In the genomic region with DNA sequence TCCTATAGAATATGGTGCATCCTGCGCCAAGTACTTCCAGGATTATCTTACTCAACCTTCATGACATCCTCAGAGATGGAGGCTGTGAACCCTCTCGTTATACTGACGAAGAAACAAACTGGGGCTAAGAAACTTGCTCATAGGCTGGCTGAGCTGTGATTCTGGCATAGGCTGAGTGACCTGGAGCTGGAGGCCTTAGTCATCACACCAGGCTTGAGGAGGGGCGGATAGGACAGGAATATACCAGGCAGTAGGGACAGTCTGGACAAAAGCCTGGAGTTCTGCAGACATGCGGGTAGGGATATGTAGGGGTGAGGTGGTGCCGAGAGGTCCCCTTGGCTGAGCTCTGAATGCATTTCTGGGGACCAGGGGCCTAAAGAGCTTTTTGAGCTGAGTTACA, we compare ENCODE assay signal across 13 cellular contexts. TPM values are rescaled to one million over a fixed set of nuclear protein-coding genes. Genes with fewer than 3 reads are reported as not detected.
DNase-seq lines count a peak whose midpoint lies in the region; ATAC-seq, FAIRE-seq and TF ChIP-seq lines count a peak whose summit lies in the region.
"Had no signal": no experiment of that assay in that cellular context is flagged by ENCODE, and none has a peak within 500 bp of the region (broad histone marks: within the 10 kb centered on the region; RNA-seq: fewer than 3 reads in every experiment).

No MANE protein-coding gene starts in this region.

- 83% methylated on average over 6 of the region's 6 CpGs for WGBS in K562 (ENCODE audit: insufficient coverage, low coverage, missing lambda C conversion rate)

- H3K36me3 ChIP-seq in OCI-LY3 (replicated peaks; ENCODE audit: low read depth, low read length): no peaks in the 10 kb centered on the region
- H3K36me3 ChIP-seq in K562 (ENCODE audit: control insufficient read depth, insufficient read depth, low read length): peaks cover 12% of the 10 kb centered on the region; the same call in 2 of the 3 replicates
- H3K36me3 ChIP-seq in naive thymus-derived CD4-positive, alpha-beta T cell (ENCODE audit: control insufficient read depth in 2 of 3, insufficient read depth in 3 of 3, low read length in 3 of 3): peaks cover 0 to 22% (median 0%) of the 10 kb centered on the region in 3 experiments
- H3K36me3 ChIP-seq: WERI-Rb-1 had no signal

- H3K79me2 ChIP-seq in OCI-LY3 (ENCODE audit: low read length): no peaks in the 10 kb centered on the region
- no peaks in the 10 kb centered on the region for H3K79me2 ChIP-seq in K562 (ENCODE audit: control insufficient read depth, insufficient read depth, low read length)

- H3K27me3 ChIP-seq in OCI-LY3 (ENCODE audit: low read depth, low read length) (no peaks in the 10 kb centered on the region), K562 (ENCODE audit: control insufficient read depth in 2 of 2, insufficient read depth in 2 of 2, low read length in 2 of 2) (no peaks in the 10 kb centered on the region)
- H3K27me3 ChIP-seq in naive thymus-derived CD4-positive, alpha-beta T cell (ENCODE audit: control insufficient read depth in 2 of 2, insufficient read depth in 2 of 2, low read length in 2 of 2): no peaks in the 10 kb centered on the region

- H4K20me1 ChIP-seq in OCI-LY3 (ENCODE audit: insufficient read depth, low read length) (no peaks in the 10 kb centered on the region), K562 (replicated peaks; ENCODE audit: control insufficient read depth, insufficient read depth, low read length) (no peaks in the 10 kb centered on the region)

- in situ Hi-C loops in K562 (cut with MboI): no loop called here

- H3K27me3 Mint-ChIP-seq in T-helper 1 cell treated with Interleukin-12 subunit alpha and Interleukin-12 subunit beta and Interleukin-4 antibody, amounts not matched to agents 30 μg/mL and 1 μg/mL, for 36 hours (ENCODE audit: low read depth): no peaks in the 10 kb centered on the region
- no peaks in the 10 kb centered on the region for H3K27me3 Mint-ChIP-seq in naive thymus-derived CD4-positive, alpha-beta T cell

- no peak overlapping the region for H3K4me3 ChIP-seq in OCI-LY3 (ENCODE audit: low read length)
- H3K4me3 ChIP-seq in K562: no peak overlapping the region
- no peak overlapping the region for H3K4me3 ChIP-seq in naive thymus-derived CD4-positive, alpha-beta T cell (ENCODE audit: low read length)

- peak; percentile 15 for FAIRE-seq in K562 (lab: Jason Lieb, UNC)
- FAIRE-seq: small intestine had no signal

- CTCF ChIA-PET in K562 (lab: Yijun Ruan, JAX; ENCODE audit: low intra/inter-chr PET ratio): no interaction called here
- CTCF ChIA-PET in naive thymus-derived CD4-positive, alpha-beta T cell (lab: Charles Lee): interaction anchor here (0.9 to 11.1 kb wide), 4 partner anchors 11 to 24 kb away, joined by 3 to 268 read pairs (median 48); partner anchors contain the start of genes C3orf18, CISH, HEMK1 and MAPKAPK3

- H3K9ac ChIP-seq in OCI-LY3 (ENCODE audit: low read length): no peak overlapping the region
- H3K9ac ChIP-seq in K562 (ENCODE audit: insufficient read depth in 1 of 2, low read depth in 2 of 2, low read length in 2 of 2): no peak overlapping the region; a peak in 1 of 4 replicates

- H3K4me2 ChIP-seq in OCI-LY3 (ENCODE audit: low read length) (no peak overlapping the region), K562 (ENCODE audit: insufficient read depth, low read length) (no peak overlapping the region)

- intact Hi-C loops in K562 (cut with micrococcal nuclease): no loop called here
- intact Hi-C loops in naive thymus-derived CD4-positive, alpha-beta T cell (cut with micrococcal nuclease): no loop called here

- H2AFZ ChIP-seq in OCI-LY3 (ENCODE audit: low read depth, low read length): no peak overlapping the region
- no peak overlapping the region for H2AFZ ChIP-seq in K562 (ENCODE audit: low read depth, low read length)

- peak overlapping the region; percentile 59 for H3K4me3 Mint-ChIP-seq in T-helper 1 cell treated with Interleukin-12 subunit alpha and Interleukin-12 subunit beta and Interleukin-4 antibody, amounts not matched to agents 30 μg/mL and 1 μg/mL, for 36 hours
- H3K4me3 Mint-ChIP-seq in naive thymus-derived CD4-positive, alpha-beta T cell: peak overlapping the region in 7 of 10 donors; percentile 6 to 67 (median 25)

- ATAC-seq in K562: no peak
- ATAC-seq in naive thymus-derived CD4-positive, alpha-beta T cell: no peak

- H3K9me3 Mint-ChIP-seq in T-helper 1 cell treated with Interleukin-12 subunit alpha and Interleukin-12 subunit beta and Interleukin-4 antibody, amounts not matched to agents 30 μg/mL and 1 μg/mL, for 36 hours: no peaks in the 10 kb centered on the region
- H3K9me3 Mint-ChIP-seq in naive thymus-derived CD4-positive, alpha-beta T cell: no peaks in the 10 kb centered on the region

- DNase-seq in T-helper 1 cell: no peak
- DNase-seq in K562 (ENCODE audit: extremely low read depth in 1 of 4, low spot score in 3 of 4): no peak
- DNase-seq in naive thymus-derived CD4-positive, alpha-beta T cell: no peak
- no peak for DNase-seq in kidney glomerular epithelial cell (lab: John Stamatoyannopoulos, UW)
- no peak for DNase-seq in NK-92 (lab: John Stamatoyannopoulos, UW; ENCODE audit: unreplicated experiment)
- DNase-seq in NCI-H2171 treated with DMSO at 0.1 percent for 48 hours (lab: John Stamatoyannopoulos, UW): no peak
- DNase-seq: 8988T, islet precursor cell, NCI-H146, small intestine, WERI-Rb-1 had no signal

- peak overlapping the region; percentile 83 for H3K27ac Mint-ChIP-seq in T-helper 1 cell treated with Interleukin-12 subunit alpha and Interleukin-12 subunit beta and Interleukin-4 antibody, amounts not matched to agents 30 μg/mL and 1 μg/mL, for 36 hours
- H3K27ac Mint-ChIP-seq in naive thymus-derived CD4-positive, alpha-beta T cell: peak overlapping the region in 8 of 9 donors; percentile 37 to 95 (median 82)

- H3K4me1 ChIP-seq in OCI-LY3 (ENCODE audit: low read length) (peaks cover 44% of the 10 kb centered on the region), K562 (replicated peaks in 1 of 2; ENCODE audit: control insufficient read depth in 2 of 2, insufficient read depth in 2 of 2, low read length in 2 of 2) (peaks cover 42 to 45% of the 10 kb centered on the region in 2 experiments)
- peaks cover 42 to 47% of the 10 kb centered on the region in 2 donors for H3K4me1 ChIP-seq in naive thymus-derived CD4-positive, alpha-beta T cell (ENCODE audit: control insufficient read depth in 2 of 2, insufficient read depth in 2 of 2, low read length in 2 of 2)

- TF ChIP-seq POLR2A in K562 (conservative IDR thresholded peaks at IDR 0.05): no peak

- H3K9me3 ChIP-seq in OCI-LY3 (ENCODE audit: insufficient read depth, low read length) (no peaks in the 10 kb centered on the region), K562 (replicated peaks; ENCODE audit: control insufficient read depth, insufficient read depth, low read depth, low read length) (no peaks in the 10 kb centered on the region)
- no peaks in the 10 kb centered on the region for H3K9me3 ChIP-seq in naive thymus-derived CD4-positive, alpha-beta T cell (ENCODE audit: control insufficient read depth in 2 of 3, low read length in 3 of 3)

- no peaks in the 10 kb centered on the region for H3K9me1 ChIP-seq in K562 (ENCODE audit: control insufficient read depth, insufficient read depth, low read length)

- TF ChIP-seq RAD21 in K562 (CRISPR knock-in tag; conservative IDR thresholded peaks at IDR 0.05 in 1 of 2, IDR thresholded peaks at IDR 0.05 in 1 of 2): no peak

- peaks cover 67% of the 10 kb centered on the region for H3K4me1 Mint-ChIP-seq in T-helper 1 cell treated with Interleukin-12 subunit alpha and Interleukin-12 subunit beta and Interleukin-4 antibody, amounts not matched to agents 30 μg/mL and 1 μg/mL, for 36 hours (ENCODE audit: low read depth)
- H3K4me1 Mint-ChIP-seq in naive thymus-derived CD4-positive, alpha-beta T cell: peaks cover 27 to 85% (median 53%) of the 10 kb centered on the region in 7 donors

- BruUV-seq in K562 (replicated peaks; lab: Mats Ljungman, UMichigan): no TSS peak

- no peak for TF ChIP-seq EP300 in K562 (IDR thresholded peaks at IDR 0.05; ENCODE audit: low read length)

- H3K27ac ChIP-seq in OCI-LY3 (ENCODE audit: low read length) (0 out of 2 replicates have a peak overlapping the region, but pooled peaks have one; percentile 43), K562 (ENCODE audit: extremely low read depth, low read depth, low read length) (peak overlapping the region; percentile 2; the same call in 1 of the 3 replicates)
- H3K27ac ChIP-seq in naive thymus-derived CD4-positive, alpha-beta T cell (ENCODE audit: low read depth, low read length): no peak overlapping the region
- H3K27ac ChIP-seq: WERI-Rb-1 had no signal

- peaks cover 31% of the 10 kb centered on the region for H3K36me3 Mint-ChIP-seq in T-helper 1 cell treated with Interleukin-12 subunit alpha and Interleukin-12 subunit beta and Interleukin-4 antibody, amounts not matched to agents 30 μg/mL and 1 μg/mL, for 36 hours (ENCODE audit: low read depth)
- peaks cover 0 to 20% (median 3%) of the 10 kb centered on the region in 5 donors for H3K36me3 Mint-ChIP-seq in naive thymus-derived CD4-positive, alpha-beta T cell

- TF ChIP-seq CTCF in OCI-LY3 (IDR thresholded peaks at IDR 0.05; ENCODE audit: low read depth, low read length): no peak
- TF ChIP-seq CTCF in K562 (IDR thresholded peaks at IDR 0.05 in 2 of 3, conservative IDR thresholded peaks at IDR 0.05 in 1 of 3; ENCODE audit: insufficient read depth in 2 of 3, low read depth in 1 of 3, low read length in 3 of 3): no peak

- POLR2A ChIA-PET in K562 (lab: Yijun Ruan, JAX): interaction anchor here (0.9 to 2.3 kb wide), 4 partner anchors 10 to 31 kb away, joined by 3 to 9 read pairs (median 6); no protein-coding TSS in a partner anchor
- POLR2A ChIA-PET in naive thymus-derived CD4-positive, alpha-beta T cell (lab: Charles Lee): interaction anchor here (1.1 to 11.1 kb wide), 3 partner anchors 10 to 20 kb away, joined by 3 to 410 read pairs (median 130); partner anchors contain the start of genes C3orf18, CISH, HEMK1 and MAPKAPK3

RNA-seq across cellular contexts. Expression of gene HEMK1, which starts 18.1 kb away (rescaled TPM):
- 44.0 and 89.1 TPM in 2 replicates for total RNA-seq in K562 (2011; cell fraction: chromatin; rRNA removed; ENCODE audit: low replicate concordance)
- total RNA-seq in K562 (2011; cell fraction: nucleolus; rRNA removed): 41.2 and 43.2 TPM in 2 replicates
- total RNA-seq in K562 (2011; cell fraction: nucleoplasm; rRNA removed): 47.0 and 67.9 TPM in 2 replicates
- total RNA-seq in K562 (2014; rRNA removed): 8.0 and 13.7 TPM in 2 replicates
- 8.0 and 10.9 TPM in 2 replicates for total RNA-seq in K562 (2014; rRNA removed; fragmentation: Illumina TruSeq; extraction: Trizol)
- 9.7 and 11.4 TPM in 2 replicates for total RNA-seq in K562 (2015; rRNA removed; fragmentation: Illumina TruSeq; extraction: Trizol)
- total RNA-seq in K562 (2021): 15.9 and 16.8 TPM in 2 replicates
- 12.1 and 13.5 TPM in 2 replicates for polyA plus RNA-seq in K562 (2011; rRNA removed)
- polyA plus RNA-seq in K562 (2011; cell fraction: cytosol; rRNA removed): 12.1 and 20.2 TPM in 2 replicates
- 58.3 and 71.6 TPM in 2 replicates for polyA plus RNA-seq in K562 (2011; cell fraction: nucleus; rRNA removed)
- polyA plus RNA-seq in K562 (2012): 11.0 and 19.9 TPM in 2 replicates
- 12.3 and 13.2 TPM in 2 replicates for polyA plus RNA-seq in K562 (2014; fragmentation: Illumina TruSeq; extraction: Trizol)
- polyA plus RNA-seq in K562 (2014; fragmentation: Nextera tagmentation; extraction: Ambion mirVana): 1 to 10 TPM; 2.0 to 5.2 TPM
- 13.9 and 17.8 TPM in 2 replicates for polyA plus RNA-seq in K562 (2014; rRNA removed)
- 8.5 and 8.9 TPM in 2 replicates for polyA minus RNA-seq in K562 (2011; rRNA and poly(A)+ RNA removed)
- 4.0 and 4.7 TPM in 2 replicates for polyA minus RNA-seq in K562 (2011; cell fraction: cytosol; rRNA and poly(A)+ RNA removed)
- 19.1 and 28.0 TPM in 2 replicates for polyA minus RNA-seq in K562 (2011; cell fraction: nucleus; rRNA and poly(A)+ RNA removed)
- total RNA-seq in naive thymus-derived CD4-positive, alpha-beta T cell: 10 to 100 TPM; 32.1 to 71.1 (median 66.1) TPM
- 10 to 100 TPM; 35.2 to 35.3 TPM for polyA plus RNA-seq in naive thymus-derived CD4-positive, alpha-beta T cell

RNA-seq across cellular contexts. Expression of gene C3orf18, which starts 19.8 kb away (rescaled TPM):
- total RNA-seq in K562 (2011; cell fraction: chromatin; rRNA removed; ENCODE audit: low replicate concordance): 1.4 and 3.5 TPM in 2 replicates
- 1.7 and 2.3 TPM in 2 replicates for total RNA-seq in K562 (2011; cell fraction: nucleolus; rRNA removed)
- total RNA-seq in K562 (2011; cell fraction: nucleoplasm; rRNA removed): 1.2 and 1.4 TPM in 2 replicates
- total RNA-seq in K562 (2014; rRNA removed) (0.95 and 1.3 TPM in 2 replicates), K562 (2014; rRNA removed; fragmentation: Illumina TruSeq; extraction: Trizol) (0.83 and 1.1 TPM in 2 replicates), K562 (2015; rRNA removed; fragmentation: Illumina TruSeq; extraction: Trizol) (0.94 and 1.4 TPM in 2 replicates), K562 (2021) (0.65 and 2.0 TPM in 2 replicates)
- polyA plus RNA-seq in K562 (2011; rRNA removed) (2.3 and 3.9 TPM in 2 replicates), K562 (2014; fragmentation: Illumina TruSeq; extraction: Trizol) (0.91 and 1.5 TPM in 2 replicates), K562 (2014; fragmentation: Nextera tagmentation; extraction: Ambion mirVana) (under 1 TPM; 0.01 to 0.14 TPM), K562 (2014; rRNA removed) (0.38 and 0.82 TPM in 2 replicates)
- polyA plus RNA-seq in K562 (2011; cell fraction: cytosol; rRNA removed): 4.6 and 5.2 TPM in 2 replicates
- 5.5 and 6.0 TPM in 2 replicates for polyA plus RNA-seq in K562 (2011; cell fraction: nucleus; rRNA removed)
- polyA plus RNA-seq in K562 (2012): 1.7 and 2.7 TPM in 2 replicates
- 1.6 and 1.9 TPM in 2 replicates for polyA minus RNA-seq in K562 (2011; rRNA and poly(A)+ RNA removed)
- polyA minus RNA-seq in K562 (2011; cell fraction: cytosol; rRNA and poly(A)+ RNA removed): 0.73 and 2.0 TPM in 2 replicates
- 1.1 and 1.4 TPM in 2 replicates for polyA minus RNA-seq in K562 (2011; cell fraction: nucleus; rRNA and poly(A)+ RNA removed)
- 10 to 100 TPM; 11.1 to 67.5 (median 16.4) TPM for total RNA-seq in naive thymus-derived CD4-positive, alpha-beta T cell
- polyA plus RNA-seq in naive thymus-derived CD4-positive, alpha-beta T cell: 10 to 100 TPM; 12.8 to 17.4 TPM

RNA-seq across cellular contexts. Expression of gene CISH, which starts 24.2 kb away (rescaled TPM):
- 49.9 and 136 TPM in 2 replicates for total RNA-seq in K562 (2011; cell fraction: chromatin; rRNA removed; ENCODE audit: low replicate concordance)
- 106 and 113 TPM in 2 replicates for total RNA-seq in K562 (2011; cell fraction: nucleolus; rRNA removed)
- total RNA-seq in K562 (2011; cell fraction: nucleoplasm; rRNA removed): 71.7 and 77.8 TPM in 2 replicates
- total RNA-seq in K562 (2014; rRNA removed): 18.3 and 34.5 TPM in 2 replicates
- total RNA-seq in K562 (2014; rRNA removed; fragmentation: Illumina TruSeq; extraction: Trizol): 5.1 and 6.9 TPM in 2 replicates
- 12.8 and 15.2 TPM in 2 replicates for total RNA-seq in K562 (2015; rRNA removed; fragmentation: Illumina TruSeq; extraction: Trizol)
- 47.7 and 48.8 TPM in 2 replicates for total RNA-seq in K562 (2021)
- 24.8 and 59.4 TPM in 2 replicates for polyA plus RNA-seq in K562 (2011; rRNA removed)
- 64.1 and 81.7 TPM in 2 replicates for polyA plus RNA-seq in K562 (2011; cell fraction: cytosol; rRNA removed)
- 104 and 152 TPM in 2 replicates for polyA plus RNA-seq in K562 (2011; cell fraction: nucleus; rRNA removed)
- polyA plus RNA-seq in K562 (2012): 53.6 and 84.7 TPM in 2 replicates
- polyA plus RNA-seq in K562 (2014; fragmentation: Illumina TruSeq; extraction: Trizol): 41.9 and 52.8 TPM in 2 replicates
- polyA plus RNA-seq in K562 (2014; fragmentation: Nextera tagmentation; extraction: Ambion mirVana): 1 to 10 TPM; 1.7 to 3.5 TPM
- polyA plus RNA-seq in K562 (2014; rRNA removed): 29.2 and 38.1 TPM in 2 replicates
- 30.2 and 35.6 TPM in 2 replicates for polyA minus RNA-seq in K562 (2011; rRNA and poly(A)+ RNA removed)
- polyA minus RNA-seq in K562 (2011; cell fraction: cytosol; rRNA and poly(A)+ RNA removed): 50.6 and 68.9 TPM in 2 replicates
- polyA minus RNA-seq in K562 (2011; cell fraction: nucleus; rRNA and poly(A)+ RNA removed): 72.0 and 98.5 TPM in 2 replicates
- 100 to 1,000 TPM in 1 of 5 experiments, 10 to 100 TPM in 4; 10.9 to 486 (median 28.5) TPM for total RNA-seq in naive thymus-derived CD4-positive, alpha-beta T cell
- polyA plus RNA-seq in naive thymus-derived CD4-positive, alpha-beta T cell: 100 to 1,000 TPM; 134 to 150 TPM

RNA-seq across cellular contexts. Expression of gene MAPKAPK3, which starts 29.6 kb away (rescaled TPM):
- total RNA-seq in K562 (2011; cell fraction: chromatin; rRNA removed; ENCODE audit: low replicate concordance): 27.9 and 57.1 TPM in 2 replicates
- total RNA-seq in K562 (2011; cell fraction: nucleolus; rRNA removed): 43.4 and 54.2 TPM in 2 replicates
- total RNA-seq in K562 (2011; cell fraction: nucleoplasm; rRNA removed): 39.5 and 46.4 TPM in 2 replicates
- total RNA-seq in K562 (2014; rRNA removed) (43.3 and 51.5 TPM in 2 replicates), K562 (2014; rRNA removed; fragmentation: Illumina TruSeq; extraction: Trizol) (29.9 and 33.3 TPM in 2 replicates), K562 (2015; rRNA removed; fragmentation: Illumina TruSeq; extraction: Trizol) (40.0 and 41.2 TPM in 2 replicates), K562 (2021) (49.6 and 55.1 TPM in 2 replicates)
- polyA plus RNA-seq in K562 (2011; rRNA removed) (56.4 and 60.2 TPM in 2 replicates), K562 (2014; fragmentation: Illumina TruSeq; extraction: Trizol) (54.0 and 55.2 TPM in 2 replicates), K562 (2014; fragmentation: Nextera tagmentation; extraction: Ambion mirVana) (10 to 100 TPM in 1 of 2 experiments, 1 to 10 TPM in 1; 8.0 to 12.2 TPM), K562 (2014; rRNA removed) (34.5 and 47.2 TPM in 2 replicates)
- polyA plus RNA-seq in K562 (2011; cell fraction: cytosol; rRNA removed): 66.5 and 92.3 TPM in 2 replicates
- polyA plus RNA-seq in K562 (2011; cell fraction: nucleus; rRNA removed): 53.3 and 62.7 TPM in 2 replicates
- polyA plus RNA-seq in K562 (2012): 47.4 and 54.4 TPM in 2 replicates
- 42.4 and 60.6 TPM in 2 replicates for polyA minus RNA-seq in K562 (2011; rRNA and poly(A)+ RNA removed)
- 22.8 and 28.5 TPM in 2 replicates for polyA minus RNA-seq in K562 (2011; cell fraction: cytosol; rRNA and poly(A)+ RNA removed)
- 17.6 and 22.2 TPM in 2 replicates for polyA minus RNA-seq in K562 (2011; cell fraction: nucleus; rRNA and poly(A)+ RNA removed)
- 100 to 1,000 TPM in 1 of 5 experiments, 10 to 100 TPM in 4; 26.7 to 196 (median 37.7) TPM for total RNA-seq in naive thymus-derived CD4-positive, alpha-beta T cell
- polyA plus RNA-seq in naive thymus-derived CD4-positive, alpha-beta T cell: 10 to 100 TPM; 53.4 to 54.1 TPM
